17 cellular contexts compared by ENCODE assay signal in the genomic region with DNA sequence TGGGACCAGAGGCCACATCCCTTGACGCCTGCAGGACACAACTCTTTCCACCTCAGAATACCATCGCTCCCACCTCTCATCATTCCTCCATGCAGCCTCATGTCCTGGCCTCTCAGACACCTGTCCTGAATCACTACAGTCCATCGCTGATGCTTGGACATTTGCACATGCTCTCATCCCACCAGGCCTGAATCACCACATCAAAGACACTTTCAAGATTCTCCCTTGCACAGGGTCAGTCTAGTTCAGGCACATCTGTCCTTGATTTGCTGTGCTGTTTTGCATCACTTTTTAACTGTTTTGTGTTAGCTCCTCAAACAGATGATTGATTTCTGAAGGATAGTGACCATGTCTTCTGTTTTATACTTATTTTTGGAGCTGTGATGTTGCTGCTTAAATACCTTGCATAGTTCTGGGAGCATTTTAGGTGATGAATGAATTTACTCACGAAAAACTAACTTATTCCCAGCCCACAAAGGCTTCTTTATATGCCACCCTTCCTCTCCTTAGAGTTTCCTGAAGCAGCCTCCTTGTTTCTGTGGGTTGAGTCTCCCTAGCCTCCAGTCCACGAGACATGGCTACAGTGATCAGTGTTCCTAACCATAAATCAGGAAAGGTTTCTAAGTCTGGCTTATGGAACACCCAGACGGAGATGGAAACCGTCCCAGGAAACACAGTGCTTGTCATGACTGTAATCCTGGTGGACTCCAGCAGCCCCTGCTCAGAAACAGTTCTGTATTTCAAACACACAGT. TPM values are rescaled to one million over a fixed set of nuclear protein-coding genes. Genes with fewer than 3 reads are reported as not detected.
DNase-seq lines count a peak whose midpoint lies in the region; ATAC-seq and TF ChIP-seq lines count a peak whose summit lies in the region.
"Had no signal": no experiment of that assay in that cellular context is flagged by ENCODE, and none has a peak within 500 bp of the region (broad histone marks: within the 10 kb centered on the region; RNA-seq: fewer than 3 reads in every experiment).

No MANE protein-coding gene starts in this region.

- peak overlapping the region; percentile 16 for H3K9ac ChIP-seq in smooth muscle cell (ENCODE audit: low read depth)

- H3K36me3 ChIP-seq in smooth muscle cell (ENCODE audit: low read depth) (no peaks in the 10 kb centered on the region), left lung (peaks cover 0 to 13% of the 10 kb centered on the region in 2 donors)
- H3K36me3 ChIP-seq: BE2C had no signal

- peak overlapping the region; percentile 99 for H3K27ac ChIP-seq in smooth muscle cell (ENCODE audit: low read depth)
- H3K27ac ChIP-seq in left lung = no peak overlapping the region

- H3K9me3 ChIP-seq in smooth muscle cell (replicated peaks; ENCODE audit: low read depth) = no peaks in the 10 kb centered on the region
- H3K9me3 ChIP-seq in left lung = no peaks in the 10 kb centered on the region
- H3K9me3 ChIP-seq: BE2C, heart left ventricle, tibial artery had no signal

- TF ChIP-seq CTCF in WI38 (IDR thresholded peaks at IDR 0.05; ENCODE audit: low read depth, low read length) (no peak), fibroblast of villous mesenchyme (IDR thresholded peaks at IDR 0.05; ENCODE audit: insufficient read depth, low read depth, low read length) (no peak), smooth muscle cell (IDR thresholded peaks at IDR 0.05; ENCODE audit: borderline replicate concordance, insufficient read depth, poor library complexity, severe bottlenecking) (no peak), left lung (IDR thresholded peaks at IDR 0.05) (no peak)

- H3F3A ChIP-seq in smooth muscle cell (ENCODE audit: low read depth) = peaks cover 10% of the 10 kb centered on the region

- peak overlapping the region; percentile 87 for H3K4me2 ChIP-seq in smooth muscle cell

- peak overlapping the region; percentile 27 for H3K4me3 ChIP-seq in WI38 (ENCODE audit: low read depth, low read length)
- no peak overlapping the region for H3K4me3 ChIP-seq in fibroblast of villous mesenchyme (ENCODE audit: low read depth, low read length)
- no peak overlapping the region for H3K4me3 ChIP-seq in smooth muscle cell
- no peak overlapping the region for H3K4me3 ChIP-seq in left lung

- intact Hi-C loops in left lung (cut with DNase I) = no loop called here

- ATAC-seq in HG03280 (IDR thresholded peaks at IDR 0.05; ENCODE audit: unreplicated experiment) (no peak), left lung (no peak)
- ATAC-seq: heart left ventricle had no signal

- H3K27me3 ChIP-seq in smooth muscle cell (ENCODE audit: low read depth) (no peaks in the 10 kb centered on the region), left lung (no peaks in the 10 kb centered on the region)
- H3K27me3 ChIP-seq: BE2C, heart left ventricle, tibial artery had no signal

- WGBS in smooth muscle cell (ENCODE audit: low lambda C conversion rate) = 54% methylated on average over 7 of the region's 7 CpGs

- H3K4me1 ChIP-seq in smooth muscle cell (ENCODE audit: low read depth) (peaks cover 22% of the 10 kb centered on the region), left lung (peaks cover 18 to 51% of the 10 kb centered on the region in 2 donors)
- H3K4me1 ChIP-seq: BE2C had no signal

- peaks cover 76% of the 10 kb centered on the region for H3K79me2 ChIP-seq in smooth muscle cell (ENCODE audit: low read depth)

- DNase-seq in EH (ENCODE audit: low read depth) = peak; percentile 42
- DNase-seq in fibroblast of villous mesenchyme (ENCODE audit: low read depth) = peak; percentile 46
- DNase-seq in smooth muscle cell (lab: John Stamatoyannopoulos, UW; ENCODE audit: unreplicated experiment) = no peak
- DNase-seq in left lung = no peak
- no peak for DNase-seq in ecto neural progenitor cell (ENCODE audit: low spot score)
- DNase-seq in activated CD4-positive, alpha-beta T cell treated with anti-CD3 and anti-CD28 coated beads for 4 hours = no peak
- DNase-seq: activated naive CD4-positive, alpha-beta T cell treated with anti-CD3 and anti-CD28 coated beads for 36 hours; BE2C; caudate nucleus; DMS153; GOT3; heart left ventricle; kidney; NCI-H2171 treated with DMSO at 0.1 percent for 48 hours; tibial artery had no signal

- no peak overlapping the region for H2AFZ ChIP-seq in smooth muscle cell (ENCODE audit: low read depth)

- H4K20me1 ChIP-seq in smooth muscle cell (ENCODE audit: low read depth) = peaks cover 59% of the 10 kb centered on the region

RNA-seq across cellular contexts. Expression of a gene that starts 2.7 kb away (rescaled TPM):
- total RNA-seq in fibroblast of villous mesenchyme (426 and 471 TPM in 2 replicates), smooth muscle cell (226 and 363 TPM in 2 replicates), left lung (10 to 100 TPM; 68.5 to 81.1 TPM)
- polyA plus RNA-seq in smooth muscle cell = 207 and 213 TPM in 2 replicates

RNA-seq across cellular contexts. Expression of a gene that starts 13.7 kb away (rescaled TPM):
- 2.3 and 3.0 TPM in 2 replicates for total RNA-seq in fibroblast of villous mesenchyme
- total RNA-seq in smooth muscle cell = 4.4 and 8.9 TPM in 2 replicates
- 0.17 and 0.89 TPM in 2 replicates for polyA plus RNA-seq in smooth muscle cell
- total RNA-seq in left lung = 10 to 100 TPM in 1 of 2 donors, 1 to 10 TPM in 1; 6.6 to 18.1 TPM

Comparison
In these comparisons a context has a peak if more than half of its experiments do, and no peak if none do; other contexts are left out.
1. DNase-seq: peak in EH (single experiment) and fibroblast of villous mesenchyme (single experiment); none in smooth muscle cell (single experiment), left lung (0 of 2), ecto neural progenitor cell (single experiment) and activated CD4-positive, alpha-beta T cell treated with anti-CD3 and anti-CD28 coated beads for 4 hours (0 of 2).